ENCODE assay signal across 8 cellular contexts in genomic region chr12:50088577-50089335, GRCh38. TPM values are rescaled to one million over a fixed set of nuclear protein-coding genes. Genes with fewer than 3 reads are reported as not detected.
DNase-seq lines count a peak whose midpoint lies in the region; ATAC-seq and TF ChIP-seq lines count a peak whose summit lies in the region.

No MANE protein-coding gene starts in this region.

- DNase-seq in Caco-2 = peak; percentile 77 to 82
- DNase-seq in NCI-H82 (lab: John Stamatoyannopoulos, UW) = peak; percentile 89
- peak; percentile 41 for DNase-seq in activated T-cell treated with anti-CD3 and anti-CD28 coated beads, Interleukin-2, amount 50 U/mL, for 4 hours
- DNase-seq in fibroblast of peridontal ligament (ENCODE audit: extremely low read depth) = peak; percentile 52
- DNase-seq in progenitor cell of endocrine pancreas (ENCODE audit: low spot score, unreplicated experiment) = no peak
- DNase-seq in posterior vena cava (ENCODE audit: low spot score) = no peak

- H3K9me3 Mint-ChIP-seq in Caco-2 (ENCODE audit: unreplicated experiment) (no peaks in the 10 kb centered on the region), progenitor cell of endocrine pancreas (ENCODE audit: low read depth) (no peaks in the 10 kb centered on the region)
- no peaks in the 10 kb centered on the region for H3K9me3 Mint-ChIP-seq in activated T-cell treated with anti-CD3 and anti-CD28 coated beads, Interleukin-2, amount 50 U/mL, for 4 hours

- H3K4me1 Mint-ChIP-seq in Caco-2 (ENCODE audit: low read depth, unreplicated experiment) (peaks cover 12% of the 10 kb centered on the region), progenitor cell of endocrine pancreas (ENCODE audit: low read depth) (peaks cover 9% of the 10 kb centered on the region)
- peaks cover 24% of the 10 kb centered on the region for H3K4me1 Mint-ChIP-seq in activated T-cell treated with anti-CD3 and anti-CD28 coated beads, Interleukin-2, amount 50 U/mL, for 4 hours (ENCODE audit: low read depth)

- POLR2A ChIA-PET in Caco-2 (lab: Charles Lee) = interaction anchor here (1.0 to 1.3 kb wide), 2 partner anchors 21 to 23 kb away, joined by 3 read pairs; partner anchors contain the start of gene COX14

- peaks cover 18% of the 10 kb centered on the region for H3K36me3 ChIP-seq in Caco-2 (ENCODE audit: control insufficient read depth, insufficient read depth, low read length)

- H3K27me3 ChIP-seq in Caco-2 (replicated peaks; ENCODE audit: control insufficient read depth, insufficient read depth, low read length) = no peaks in the 10 kb centered on the region

- H3K27ac Mint-ChIP-seq in Caco-2 (ENCODE audit: unreplicated experiment) (no peak overlapping the region), progenitor cell of endocrine pancreas (no peak overlapping the region)

- H3K27me3 Mint-ChIP-seq in Caco-2 (ENCODE audit: insufficient read depth, unreplicated experiment) (no peaks in the 10 kb centered on the region), progenitor cell of endocrine pancreas (no peaks in the 10 kb centered on the region)
- H3K27me3 Mint-ChIP-seq in activated T-cell treated with anti-CD3 and anti-CD28 coated beads, Interleukin-2, amount 50 U/mL, for 4 hours (ENCODE audit: low read depth) = no peaks in the 10 kb centered on the region

- ATAC-seq in HG02610 (IDR thresholded peaks at IDR 0.05; ENCODE audit: unreplicated experiment) (peak; percentile 29), HG03280 (IDR thresholded peaks at IDR 0.05; ENCODE audit: unreplicated experiment) (no peak)
- peak; percentile 16 to 17 for ATAC-seq in activated T-cell treated with anti-CD3 and anti-CD28 coated beads, Interleukin-2, amount 50 U/mL, for 4 hours

- H3K4me3 ChIP-seq in Caco-2 (ENCODE audit: low read depth, low read length) = no peak overlapping the region

- no peaks in the 10 kb centered on the region for H3K9me3 ChIP-seq in Caco-2

- no TSS peak for BruUV-seq in Caco-2 (replicated peaks; lab: Mats Ljungman, UMichigan)

- TF ChIP-seq CTCF in Caco-2 (IDR thresholded peaks at IDR 0.05; ENCODE audit: insufficient read depth in 1 of 2, low read depth in 1 of 2, low read length in 1 of 2, severe bottlenecking in 1 of 2, unreplicated experiment in 1 of 2) = peak; percentile 81 to 87
- peak; percentile 86 for TF ChIP-seq CTCF in progenitor cell of endocrine pancreas (IDR thresholded peaks at IDR 0.05; ENCODE audit: unreplicated experiment)

- peaks cover 13% of the 10 kb centered on the region for H3K4me1 ChIP-seq in Caco-2

- H3K4me3 Mint-ChIP-seq in Caco-2 (ENCODE audit: unreplicated experiment) = no peak overlapping the region
- H3K4me3 Mint-ChIP-seq in activated T-cell treated with anti-CD3 and anti-CD28 coated beads, Interleukin-2, amount 50 U/mL, for 4 hours = peak overlapping the region; percentile 11
- H3K4me3 Mint-ChIP-seq in progenitor cell of endocrine pancreas (ENCODE audit: low read depth) = peak overlapping the region; percentile 17

- H3K36me3 Mint-ChIP-seq in Caco-2 (ENCODE audit: insufficient read depth, unreplicated experiment) (peaks cover 80% of the 10 kb centered on the region), progenitor cell of endocrine pancreas (ENCODE audit: insufficient read depth) (peaks cover 24% of the 10 kb centered on the region)
- H3K36me3 Mint-ChIP-seq in activated T-cell treated with anti-CD3 and anti-CD28 coated beads, Interleukin-2, amount 50 U/mL, for 4 hours (ENCODE audit: insufficient read depth) = peaks cover 33% of the 10 kb centered on the region

- CTCF ChIA-PET in Caco-2 (lab: Charles Lee) = interaction anchor here (0.7 to 2.1 kb wide), 5 partner anchors 13 to 23 kb away, joined by 3 to 13 read pairs (median 3); partner anchors contain the start of gene COX14

- intact Hi-C loops in Caco-2 (cut with micrococcal nuclease; ENCODE audit: unreplicated experiment) (loop anchor here (1.0 kb wide), 1 partner anchor 87 kb away; no protein-coding TSS in a partner anchor), posterior vena cava (cut with DNase I) (loop anchor here (5.0 kb wide), 2 partner anchors 84 to 89 kb away; no protein-coding TSS in a partner anchor)

RNA-seq across cellular contexts. Expression of gene SMARCD1, which starts 3.6 kb away (rescaled TPM):
- 142 and 158 TPM in 2 replicates for total RNA-seq in Caco-2 (2022)
- 10 to 100 TPM; 85.8 to 99.4 (median 97.6) TPM for total RNA-seq in activated T-cell treated with anti-CD3 and anti-CD28 coated beads, Interleukin-2, amount 50 U/mL, for 4 hours
- 160 and 167 TPM in 2 replicates for total RNA-seq in progenitor cell of endocrine pancreas
- total RNA-seq in posterior vena cava = 10 to 100 TPM; 27.9 to 33.0 TPM

RNA-seq across cellular contexts. Expression of gene GPD1, which starts 15.1 kb away (rescaled TPM):
- total RNA-seq in Caco-2 (2022) (1.5 and 1.9 TPM in 2 replicates), progenitor cell of endocrine pancreas (2.0 and 2.1 TPM in 2 replicates), posterior vena cava (1 to 10 TPM; 1.5 to 4.5 TPM)
- 1 to 10 TPM in 1 of 3 donors, under 1 TPM in 2; 0.60 to 1.2 (median 0.87) TPM for total RNA-seq in activated T-cell treated with anti-CD3 and anti-CD28 coated beads, Interleukin-2, amount 50 U/mL, for 4 hours

RNA-seq across cellular contexts. Expression of gene COX14, which starts 23.3 kb away (rescaled TPM):
- total RNA-seq in Caco-2 (2022) = 85.0 and 86.3 TPM in 2 replicates
- total RNA-seq in activated T-cell treated with anti-CD3 and anti-CD28 coated beads, Interleukin-2, amount 50 U/mL, for 4 hours = 10 to 100 TPM; 45.9 to 50.1 (median 46.5) TPM
- 25.1 and 30.1 TPM in 2 replicates for total RNA-seq in progenitor cell of endocrine pancreas
- total RNA-seq in posterior vena cava = 10 to 100 TPM; 44.7 to 54.3 TPM

RNA-seq across cellular contexts. Expression of gene ASIC1, which starts 31.4 kb away (rescaled TPM):
- total RNA-seq in Caco-2 (2022) (15.6 and 17.8 TPM in 2 replicates), progenitor cell of endocrine pancreas (5.2 and 5.7 TPM in 2 replicates), posterior vena cava (1 to 10 TPM; 2.5 to 4.2 TPM)
- total RNA-seq in activated T-cell treated with anti-CD3 and anti-CD28 coated beads, Interleukin-2, amount 50 U/mL, for 4 hours = 1 to 10 TPM; 2.8 to 8.4 (median 7.7) TPM

Comparison
In these comparisons a context has a peak if more than half of its experiments do, and no peak if none do; other contexts are left out.
1. DNase-seq: peak in Caco-2 (2 of 2), NCI-H82 (single experiment), activated T-cell treated with anti-CD3 and anti-CD28 coated beads, Interleukin-2, amount 50 U/mL, for 4 hours (single experiment) and fibroblast of peridontal ligament (single experiment); none in progenitor cell of endocrine pancreas (single experiment) and posterior vena cava (single experiment).